In the genomic region with DNA sequence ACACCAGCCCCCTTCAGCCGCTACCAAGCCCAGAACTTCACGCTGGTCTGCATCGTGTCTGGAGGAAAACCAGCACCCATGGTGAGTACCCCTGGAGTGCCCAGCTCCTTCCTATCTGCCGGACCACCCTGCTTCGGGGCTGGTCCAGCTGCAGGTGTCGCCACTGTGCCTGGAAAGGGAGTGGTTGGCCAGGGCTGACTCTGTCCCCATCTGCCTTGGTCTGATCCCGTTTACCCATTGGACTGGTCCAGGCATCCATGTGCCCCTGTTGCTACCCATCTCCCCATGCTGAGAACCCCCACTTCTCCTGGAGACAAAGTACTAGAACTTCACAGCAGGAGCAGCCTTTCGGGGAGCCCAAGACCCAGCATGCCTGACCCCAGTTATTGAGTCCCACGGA, we compare ENCODE assay signal across 2 cellular contexts.
TF ChIP-seq lines count a peak whose summit lies in the region.

No MANE protein-coding gene starts in this region.

TF ChIP-seq in HepG2, 621 proteins besides CTCF, POLR2A, EP300 and RAD21:
- TF ChIP-seq STAG1 (CRISPR knock-in tag; IDR thresholded peaks at IDR 0.05) (peak; percentile 36; the same call in 1 of the 2 replicates), ZFP36L2 (CRISPR knock-in tag; IDR thresholded peaks at IDR 0.05) (no peak)

TF ChIP-seq in WTC11, 78 proteins besides CTCF, POLR2A, EP300 and RAD21:
- TF ChIP-seq, protein P1, sequence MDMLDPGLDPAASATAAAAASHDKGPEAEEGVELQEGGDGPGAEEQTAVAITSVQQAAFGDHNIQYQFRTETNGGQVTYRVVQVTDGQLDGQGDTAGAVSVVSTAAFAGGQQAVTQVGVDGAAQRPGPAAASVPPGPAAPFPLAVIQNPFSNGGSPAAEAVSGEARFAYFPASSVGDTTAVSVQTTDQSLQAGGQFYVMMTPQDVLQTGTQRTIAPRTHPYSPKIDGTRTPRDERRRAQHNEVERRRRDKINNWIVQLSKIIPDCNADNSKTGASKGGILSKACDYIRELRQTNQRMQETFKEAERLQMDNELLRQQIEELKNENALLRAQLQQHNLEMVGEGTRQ (CRISPR knock-in tag; IDR thresholded peaks at IDR 0.05): no peak
- TF ChIP-seq, protein P2, sequence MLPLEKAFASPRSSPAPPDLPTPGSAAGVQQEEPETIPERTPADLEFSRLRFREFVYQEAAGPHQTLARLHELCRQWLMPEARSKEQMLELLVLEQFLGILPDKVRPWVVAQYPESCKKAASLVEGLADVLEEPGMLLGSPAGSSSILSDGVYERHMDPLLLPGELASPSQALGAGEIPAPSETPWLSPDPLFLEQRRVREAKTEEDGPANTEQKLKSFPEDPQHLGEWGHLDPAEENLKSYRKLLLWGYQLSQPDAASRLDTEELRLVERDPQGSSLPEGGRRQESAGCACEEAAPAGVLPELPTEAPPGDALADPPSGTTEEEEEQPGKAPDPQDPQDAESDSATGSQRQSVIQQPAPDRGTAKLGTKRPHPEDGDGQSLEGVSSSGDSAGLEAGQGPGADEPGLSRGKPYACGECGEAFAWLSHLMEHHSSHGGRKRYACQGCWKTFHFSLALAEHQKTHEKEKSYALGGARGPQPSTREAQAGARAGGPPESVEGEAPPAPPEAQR (CRISPR knock-in tag; IDR thresholded peaks at IDR 0.05): no peak
- TF ChIP-seq MXD4 (CRISPR knock-in tag; IDR thresholded peaks at IDR 0.05; ENCODE audit: borderline replicate concordance) (no peak), GRHL2 (CRISPR knock-in tag; IDR thresholded peaks at IDR 0.05; ENCODE audit: insufficient replicate concordance, severe bottlenecking) (no peak)
- TF ChIP-seq, protein P3, sequence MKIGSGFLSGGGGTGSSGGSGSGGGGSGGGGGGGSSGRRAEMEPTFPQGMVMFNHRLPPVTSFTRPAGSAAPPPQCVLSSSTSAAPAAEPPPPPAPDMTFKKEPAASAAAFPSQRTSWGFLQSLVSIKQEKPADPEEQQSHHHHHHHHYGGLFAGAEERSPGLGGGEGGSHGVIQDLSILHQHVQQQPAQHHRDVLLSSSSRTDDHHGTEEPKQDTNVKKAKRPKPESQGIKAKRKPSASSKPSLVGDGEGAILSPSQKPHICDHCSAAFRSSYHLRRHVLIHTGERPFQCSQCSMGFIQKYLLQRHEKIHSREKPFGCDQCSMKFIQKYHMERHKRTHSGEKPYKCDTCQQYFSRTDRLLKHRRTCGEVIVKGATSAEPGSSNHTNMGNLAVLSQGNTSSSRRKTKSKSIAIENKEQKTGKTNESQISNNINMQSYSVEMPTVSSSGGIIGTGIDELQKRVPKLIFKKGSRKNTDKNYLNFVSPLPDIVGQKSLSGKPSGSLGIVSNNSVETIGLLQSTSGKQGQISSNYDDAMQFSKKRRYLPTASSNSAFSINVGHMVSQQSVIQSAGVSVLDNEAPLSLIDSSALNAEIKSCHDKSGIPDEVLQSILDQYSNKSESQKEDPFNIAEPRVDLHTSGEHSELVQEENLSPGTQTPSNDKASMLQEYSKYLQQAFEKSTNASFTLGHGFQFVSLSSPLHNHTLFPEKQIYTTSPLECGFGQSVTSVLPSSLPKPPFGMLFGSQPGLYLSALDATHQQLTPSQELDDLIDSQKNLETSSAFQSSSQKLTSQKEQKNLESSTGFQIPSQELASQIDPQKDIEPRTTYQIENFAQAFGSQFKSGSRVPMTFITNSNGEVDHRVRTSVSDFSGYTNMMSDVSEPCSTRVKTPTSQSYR (CRISPR knock-in tag; IDR thresholded peaks at IDR 0.05): no peak
- TF ChIP-seq, protein P4, sequence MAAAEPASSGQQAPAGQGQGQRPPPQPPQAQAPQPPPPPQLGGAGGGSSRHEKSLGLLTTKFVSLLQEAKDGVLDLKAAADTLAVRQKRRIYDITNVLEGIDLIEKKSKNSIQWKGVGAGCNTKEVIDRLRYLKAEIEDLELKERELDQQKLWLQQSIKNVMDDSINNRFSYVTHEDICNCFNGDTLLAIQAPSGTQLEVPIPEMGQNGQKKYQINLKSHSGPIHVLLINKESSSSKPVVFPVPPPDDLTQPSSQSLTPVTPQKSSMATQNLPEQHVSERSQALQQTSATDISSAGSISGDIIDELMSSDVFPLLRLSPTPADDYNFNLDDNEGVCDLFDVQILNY (CRISPR knock-in tag; IDR thresholded peaks at IDR 0.05): no peak
